In the genomic region with DNA sequence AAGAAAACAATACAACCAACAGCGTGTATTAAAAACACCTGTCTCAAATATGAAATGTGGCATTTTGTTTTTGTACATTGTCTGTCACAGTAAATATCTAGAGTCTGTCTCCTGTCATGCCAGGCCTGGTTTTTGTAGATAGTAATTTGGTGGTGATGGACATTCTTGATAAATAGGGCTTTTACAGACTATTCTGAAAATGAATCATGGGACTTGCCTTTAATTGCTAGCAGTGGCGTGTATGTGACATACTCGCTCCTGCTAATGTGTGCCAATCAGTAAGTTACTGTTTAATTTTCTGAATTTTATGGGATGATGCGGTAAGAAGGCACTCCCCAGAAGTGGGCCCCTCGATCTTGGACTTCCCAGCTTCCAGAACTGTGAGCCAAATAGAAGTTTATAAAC, we compare ENCODE assay signal across 1 cellular context.
TF ChIP-seq lines count a peak whose summit lies in the region.

No MANE protein-coding gene starts in this region.

TF ChIP-seq in SK-N-SH, 30 proteins besides CTCF, POLR2A, EP300 and RAD21 (continued from another document):
- TF ChIP-seq, protein P1, sequence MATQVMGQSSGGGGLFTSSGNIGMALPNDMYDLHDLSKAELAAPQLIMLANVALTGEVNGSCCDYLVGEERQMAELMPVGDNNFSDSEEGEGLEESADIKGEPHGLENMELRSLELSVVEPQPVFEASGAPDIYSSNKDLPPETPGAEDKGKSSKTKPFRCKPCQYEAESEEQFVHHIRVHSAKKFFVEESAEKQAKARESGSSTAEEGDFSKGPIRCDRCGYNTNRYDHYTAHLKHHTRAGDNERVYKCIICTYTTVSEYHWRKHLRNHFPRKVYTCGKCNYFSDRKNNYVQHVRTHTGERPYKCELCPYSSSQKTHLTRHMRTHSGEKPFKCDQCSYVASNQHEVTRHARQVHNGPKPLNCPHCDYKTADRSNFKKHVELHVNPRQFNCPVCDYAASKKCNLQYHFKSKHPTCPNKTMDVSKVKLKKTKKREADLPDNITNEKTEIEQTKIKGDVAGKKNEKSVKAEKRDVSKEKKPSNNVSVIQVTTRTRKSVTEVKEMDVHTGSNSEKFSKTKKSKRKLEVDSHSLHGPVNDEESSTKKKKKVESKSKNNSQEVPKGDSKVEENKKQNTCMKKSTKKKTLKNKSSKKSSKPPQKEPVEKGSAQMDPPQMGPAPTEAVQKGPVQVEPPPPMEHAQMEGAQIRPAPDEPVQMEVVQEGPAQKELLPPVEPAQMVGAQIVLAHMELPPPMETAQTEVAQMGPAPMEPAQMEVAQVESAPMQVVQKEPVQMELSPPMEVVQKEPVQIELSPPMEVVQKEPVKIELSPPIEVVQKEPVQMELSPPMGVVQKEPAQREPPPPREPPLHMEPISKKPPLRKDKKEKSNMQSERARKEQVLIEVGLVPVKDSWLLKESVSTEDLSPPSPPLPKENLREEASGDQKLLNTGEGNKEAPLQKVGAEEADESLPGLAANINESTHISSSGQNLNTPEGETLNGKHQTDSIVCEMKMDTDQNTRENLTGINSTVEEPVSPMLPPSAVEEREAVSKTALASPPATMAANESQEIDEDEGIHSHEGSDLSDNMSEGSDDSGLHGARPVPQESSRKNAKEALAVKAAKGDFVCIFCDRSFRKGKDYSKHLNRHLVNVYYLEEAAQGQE (IDR thresholded peaks at IDR 0.05; ENCODE audit: low read depth, low read length) = no peak
- TF ChIP-seq, protein P2, sequence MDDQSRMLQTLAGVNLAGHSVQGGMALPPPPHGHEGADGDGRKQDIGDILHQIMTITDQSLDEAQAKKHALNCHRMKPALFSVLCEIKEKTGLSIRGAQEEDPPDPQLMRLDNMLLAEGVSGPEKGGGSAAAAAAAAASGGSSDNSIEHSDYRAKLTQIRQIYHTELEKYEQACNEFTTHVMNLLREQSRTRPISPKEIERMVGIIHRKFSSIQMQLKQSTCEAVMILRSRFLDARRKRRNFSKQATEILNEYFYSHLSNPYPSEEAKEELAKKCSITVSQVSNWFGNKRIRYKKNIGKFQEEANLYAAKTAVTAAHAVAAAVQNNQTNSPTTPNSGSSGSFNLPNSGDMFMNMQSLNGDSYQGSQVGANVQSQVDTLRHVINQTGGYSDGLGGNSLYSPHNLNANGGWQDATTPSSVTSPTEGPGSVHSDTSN (IDR thresholded peaks at IDR 0.05) = peak; percentile 89
- TF ChIP-seq CHD2 (IDR thresholded peaks at IDR 0.05; ENCODE audit: low read length, partially characterized antibody) = peak; percentile 89
- no peak for TF ChIP-seq YY1 (IDR thresholded peaks at IDR 0.05; ENCODE audit: low read depth)
- TF ChIP-seq SMC3 (IDR thresholded peaks at IDR 0.05; ENCODE audit: low read depth, low read length) = no peak
- TF ChIP-seq TEAD4 (IDR thresholded peaks at IDR 0.05; ENCODE audit: borderline replicate concordance, insufficient read depth) = peak; percentile 75; the same call in 1 of the 2 replicates
- TF ChIP-seq NFIC (IDR thresholded peaks at IDR 0.05; ENCODE audit: borderline replicate concordance) = no peak
- TF ChIP-seq GATA2 (CRISPR knock-in tag; IDR thresholded peaks at IDR 0.05) = peak; percentile 95
- TF ChIP-seq MEF2A (IDR thresholded peaks at IDR 0.05; ENCODE audit: borderline replicate concordance, low read depth) = no peak
- TF ChIP-seq RCOR1 (IDR thresholded peaks at IDR 0.05; ENCODE audit: low read length) = peak; percentile 99
